17 cellular contexts compared by ENCODE assay signal in genomic region chr12:30846776-30847175, GRCh38.
DNase-seq lines count a peak whose midpoint lies in the region; ATAC-seq and TF ChIP-seq lines count a peak whose summit lies in the region.
"Had no signal": no experiment of that assay in that cellular context is flagged by ENCODE, and none has a peak within 500 bp of the region (broad histone marks: within the 10 kb centered on the region; RNA-seq: fewer than 3 reads in every experiment).

No MANE protein-coding gene starts in this region.

- no peak overlapping the region for H2BK20ac ChIP-seq in H9 (ENCODE audit: low read depth, low read length, poor library complexity, severe bottlenecking)

- H2BK120ac ChIP-seq in H9 (ENCODE audit: low read depth, low read length, poor library complexity, severe bottlenecking): no peak overlapping the region
- H2BK120ac ChIP-seq in neuronal stem cell (ENCODE audit: low read depth, low read length): no peak overlapping the region

- H3K27ac ChIP-seq in H9 (ENCODE audit: insufficient read length, low read depth, low read length) (no peak overlapping the region), neuronal stem cell (replicated peaks; ENCODE audit: low read length) (no peak overlapping the region)
- H3K27ac ChIP-seq: 22Rv1, A549, BLaER1 had no signal

- WGBS in H9 (ENCODE audit: extremely low coverage, insufficient read length, low lambda C conversion rate): no CpG with 5 or more reads among the region's 4 CpGs
- WGBS in neuronal stem cell (ENCODE audit: extremely low coverage in 2 of 2, insufficient read length in 2 of 2, insufficient replicate concordance in 1 of 2), 2 donors: no CpG with 5 or more reads among the region's 4 CpGs

- H4K8ac ChIP-seq in H9 (replicated peaks; ENCODE audit: insufficient read length, low read depth, low read length) (no peak overlapping the region), neuronal stem cell (ENCODE audit: low read depth, low read length) (no peak overlapping the region)

- TF ChIP-seq CTCF in H9 (conservative IDR thresholded peaks at IDR 0.05) (no peak), fibroblast of the aortic adventitia (IDR thresholded peaks at IDR 0.05; ENCODE audit: insufficient read depth, low read length) (peak; percentile 0)

- no peak overlapping the region for H3K56ac ChIP-seq in H9 (ENCODE audit: insufficient read length, low read depth, low read length)

- no peak overlapping the region for H3K4me2 ChIP-seq in H9 (ENCODE audit: insufficient read depth, insufficient read length, low read length)
- H3K4me2 ChIP-seq in neuronal stem cell (ENCODE audit: insufficient read depth, low read length, poor library complexity, severe bottlenecking): no peak overlapping the region
- H3K4me2 ChIP-seq: A549, BLaER1 had no signal

- no peak overlapping the region for H2AK5ac ChIP-seq in H9 (ENCODE audit: insufficient read length, low read length)
- H2AK5ac ChIP-seq in neuronal stem cell (ENCODE audit: low read depth, low read length): no peak overlapping the region

- H3K79me2 ChIP-seq in H9 (ENCODE audit: insufficient read depth, low read length): no peaks in the 10 kb centered on the region

- H2BK12ac ChIP-seq in H9 (ENCODE audit: insufficient read length, low read depth, low read length) (no peak overlapping the region), neuronal stem cell (ENCODE audit: low read length) (no peak overlapping the region)

- no peak overlapping the region for H3K4ac ChIP-seq in H9 (ENCODE audit: low read depth, low read length)
- H3K4ac ChIP-seq in neuronal stem cell (ENCODE audit: low read length): no peak overlapping the region

- H4K91ac ChIP-seq in H9 (ENCODE audit: insufficient read length, low read depth, low read length) (no peak overlapping the region), neuronal stem cell (ENCODE audit: low read depth, low read length, poor library complexity) (no peak overlapping the region)

- no peak overlapping the region for H2BK5ac ChIP-seq in H9 (ENCODE audit: insufficient read length, low read length)
- no peak overlapping the region for H2BK5ac ChIP-seq in neuronal stem cell (ENCODE audit: low read length)

- H3K27me3 ChIP-seq in H9 (ENCODE audit: insufficient read depth, low read length) (no peaks in the 10 kb centered on the region), NT2/D1 (ENCODE audit: insufficient read depth, insufficient read length) (no peaks in the 10 kb centered on the region), neuronal stem cell (ENCODE audit: control insufficient read depth in 3 of 3, insufficient read depth in 3 of 3, low read depth in 1 of 3, low read length in 3 of 3) (no peaks in the 10 kb centered on the region)
- H3K27me3 ChIP-seq: BLaER1 had no signal

- H2AFZ ChIP-seq in H9 (ENCODE audit: low read length): no peak overlapping the region
- peak overlapping the region; percentile 30 for H2AFZ ChIP-seq in neuronal stem cell (ENCODE audit: low read length)

- H3K79me1 ChIP-seq in H9 (ENCODE audit: insufficient read depth, low read depth, low read length, poor library complexity, severe bottlenecking): no peaks in the 10 kb centered on the region
- H3K79me1 ChIP-seq in neuronal stem cell (ENCODE audit: low read depth, low read length): no peaks in the 10 kb centered on the region

- no peak overlapping the region for H3K27ac Mint-ChIP-seq in H9
- H3K27ac Mint-ChIP-seq: CD14-positive monocyte; CD4-positive, alpha-beta memory T cell had no signal

- peaks cover 8% of the 10 kb centered on the region for H3K27me3 Mint-ChIP-seq in H9 (ENCODE audit: low read depth)
- H3K27me3 Mint-ChIP-seq: CD4-positive, alpha-beta memory T cell had no signal

- no peak overlapping the region for H3K4me3 Mint-ChIP-seq in H9
- H3K4me3 Mint-ChIP-seq: CD14-positive monocyte; CD4-positive, alpha-beta memory T cell had no signal

- no peak overlapping the region for H3K14ac ChIP-seq in H9 (ENCODE audit: insufficient read depth, low read length)
- no peak overlapping the region for H3K14ac ChIP-seq in neuronal stem cell (ENCODE audit: low read length)

- ATAC-seq in HG03354 (IDR thresholded peaks at IDR 0.05; ENCODE audit: poor library complexity, severe bottlenecking, unreplicated experiment): no peak

- H3K23ac ChIP-seq in H9 (ENCODE audit: insufficient read length, low read depth, low read length): no peak overlapping the region
- H3K23ac ChIP-seq in neuronal stem cell (ENCODE audit: low read depth, low read length, poor library complexity): no peak overlapping the region

- H4K5ac ChIP-seq in H9 (ENCODE audit: insufficient read length, low read depth, low read length): no peak overlapping the region

- H3K4me3 ChIP-seq in NT2/D1 (ENCODE audit: insufficient read length, low read depth) (no peak overlapping the region), fibroblast of the aortic adventitia (ENCODE audit: low read depth, low read length) (no peak overlapping the region), neuronal stem cell (ENCODE audit: low read length in 2 of 2) (no peak overlapping the region)
- H3K4me3 ChIP-seq: A549, BLaER1, GM12878 had no signal

- DNase-seq in H9 (peak; percentile 24), NT2/D1 (ENCODE audit: low read depth, low spot score) (no peak), fibroblast of the aortic adventitia (ENCODE audit: low read depth) (no peak), neuronal stem cell (ENCODE audit: low spot score) (no peak), GM03348 (ENCODE audit: low spot score) (no peak), AML-193 (lab: John Stamatoyannopoulos, UW) (no peak)
- DNase-seq in activated T-cell treated with anti-CD3 and anti-CD28 coated beads, Interleukin-2, amount 50 U/mL, for 48 hours: no peak

- H2BK15ac ChIP-seq in H9 (ENCODE audit: low read depth, low read length) (no peak overlapping the region), neuronal stem cell (ENCODE audit: low read length) (no peak overlapping the region)

- H3K9me3 ChIP-seq in H9 (ENCODE audit: control insufficient read depth, low read depth, low read length) (no peaks in the 10 kb centered on the region), NT2/D1 (ENCODE audit: insufficient read depth, low read length) (no peaks in the 10 kb centered on the region), neuronal stem cell (replicated peaks in 1 of 2; ENCODE audit: control insufficient read depth in 2 of 2, insufficient read depth in 1 of 2, low read depth in 1 of 2, low read length in 2 of 2) (no peaks in the 10 kb centered on the region)
- H3K9me3 ChIP-seq: BE2C, BLaER1 had no signal

- no peaks in the 10 kb centered on the region for H3K36me3 Mint-ChIP-seq in H9 (ENCODE audit: insufficient read depth in 1 of 3, low read depth in 3 of 3)
- H3K36me3 Mint-ChIP-seq: CD14-positive monocyte; CD4-positive, CD25-positive, alpha-beta regulatory T cell had no signal

- H3K4me1 ChIP-seq in H9 (ENCODE audit: insufficient read depth, low read length) (peaks cover 4% of the 10 kb centered on the region), NT2/D1 (ENCODE audit: insufficient read depth, insufficient read length) (no peaks in the 10 kb centered on the region), neuronal stem cell (ENCODE audit: control insufficient read depth in 2 of 2, insufficient read depth in 1 of 2, low read depth in 1 of 2, low read length in 2 of 2) (peaks cover 2 to 3% of the 10 kb centered on the region in 2 donors)
- H3K4me1 ChIP-seq: A549 had no signal

- peaks cover 0 to 3% of the 10 kb centered on the region in 2 experiments; a peak in 2 of 5 replicates for H3K9me3 Mint-ChIP-seq in H9
- H3K9me3 Mint-ChIP-seq: CD14-positive monocyte; CD4-positive, alpha-beta memory T cell; CD4-positive, CD25-positive, alpha-beta regulatory T cell; CD8-positive, alpha-beta memory T cell had no signal

- no peaks in the 10 kb centered on the region for H4K20me1 ChIP-seq in H9 (ENCODE audit: control insufficient read depth, insufficient read depth, insufficient read length)
- H4K20me1 ChIP-seq: BLaER1 had no signal

- H3T11ph ChIP-seq in H9 (ENCODE audit: low read length): no peak overlapping the region

- H3K4me1 Mint-ChIP-seq in H9: peaks cover 26 to 31% of the 10 kb centered on the region in 2 experiments

- H3K9ac ChIP-seq in H9 (ENCODE audit: extremely low read depth, insufficient read length, low read length) (no peak overlapping the region), NT2/D1 (ENCODE audit: insufficient read length, low read depth) (peak overlapping the region; percentile 14), neuronal stem cell (ENCODE audit: low read depth, low read length, poor library complexity) (no peak overlapping the region)
- H3K9ac ChIP-seq: BLaER1 had no signal

- no peak overlapping the region for H3K18ac ChIP-seq in H9 (ENCODE audit: insufficient read length, low read depth, low read length)
- no peak overlapping the region for H3K18ac ChIP-seq in neuronal stem cell (ENCODE audit: low read length)

- H3K23me2 ChIP-seq in H9 (ENCODE audit: insufficient read length, low read depth, low read length, poor library complexity, severe bottlenecking): no peaks in the 10 kb centered on the region

- H3K36me3 ChIP-seq in NT2/D1 (ENCODE audit: insufficient read depth, insufficient read length, low read length) (no peaks in the 10 kb centered on the region), neuronal stem cell (replicated peaks in 1 of 2; ENCODE audit: control insufficient read depth in 2 of 2, insufficient read depth in 2 of 2, low read length in 2 of 2) (no peaks in the 10 kb centered on the region)
- H3K36me3 ChIP-seq: BE2C, BLaER1 had no signal
